13 cellular contexts compared by ENCODE assay signal in the genomic region with DNA sequence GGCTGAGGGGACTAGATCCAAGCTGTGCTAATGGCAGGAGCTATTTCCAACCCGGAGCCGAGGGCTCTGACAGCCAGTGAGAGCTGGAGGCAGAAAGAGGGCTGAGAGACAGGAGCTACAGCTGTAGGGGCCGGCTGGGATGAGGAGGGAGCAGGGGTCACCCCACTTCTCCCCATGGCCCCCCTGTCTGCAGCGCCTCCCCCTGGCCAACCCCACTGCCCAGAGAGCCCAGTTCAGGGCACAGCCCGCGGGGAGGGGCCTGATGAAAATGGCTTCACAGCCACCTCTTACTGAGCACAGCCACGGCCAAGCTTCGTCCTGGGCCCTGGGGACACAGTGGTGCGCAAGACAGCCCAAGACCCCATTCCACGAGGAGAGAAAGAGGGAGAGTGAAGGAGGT. TPM values are rescaled to one million over a fixed set of nuclear protein-coding genes. Genes with fewer than 3 reads are reported as not detected.
DNase-seq lines count a peak whose midpoint lies in the region; ATAC-seq, FAIRE-seq and TF ChIP-seq lines count a peak whose summit lies in the region.
"Had no signal": no experiment of that assay in that cellular context is flagged by ENCODE, and none has a peak within 500 bp of the region (broad histone marks: within the 10 kb centered on the region; RNA-seq: fewer than 3 reads in every experiment).

No MANE protein-coding gene starts in this region.

- no peaks in the 10 kb centered on the region for H3K36me3 Mint-ChIP-seq in activated CD4-positive, alpha-beta T cell treated with anti-CD3 and anti-CD28 coated beads for 36 hours (ENCODE audit: low read depth)
- H3K36me3 Mint-ChIP-seq in activated CD4-positive, alpha-beta T cell treated with anti-CD3 and anti-CD28 coated beads, Interleukin-2, amount 10 ng/mL, durations not matched to agents 24 days and 14 days (ENCODE audit: low read depth), result no peaks in the 10 kb centered on the region
- H3K36me3 Mint-ChIP-seq in neural crest cell (ENCODE audit: low read depth) (no peaks in the 10 kb centered on the region), nephron progenitor cell (ENCODE audit: low read depth) (no peaks in the 10 kb centered on the region)

- peak; percentile 22 for DNase-seq in activated CD4-positive, alpha-beta T cell treated with anti-CD3 and anti-CD28 coated beads for 36 hours
- DNase-seq in activated CD4-positive, alpha-beta T cell treated with anti-CD3 and anti-CD28 coated beads, Interleukin-2, amount 10 ng/mL, durations not matched to agents 24 days and 14 days, result no peak
- DNase-seq in bronchial epithelial cell (ENCODE audit: low read depth) (no peak), neural crest cell (ENCODE audit: low read depth, low spot score) (no peak), urothelium cell line (ENCODE audit: low spot score) (no peak), nephron progenitor cell (no peak), ecto neural progenitor cell (ENCODE audit: low spot score) (no peak), substantia nigra (lab: John Stamatoyannopoulos, UW) (no peak)
- DNase-seq: Kasumi-1, NCI-H2227 treated with DMSO at 0.1 percent for 48 hours, occipital lobe had no signal

- peaks cover 4% of the 10 kb centered on the region for H3K27me3 Mint-ChIP-seq in activated CD4-positive, alpha-beta T cell treated with anti-CD3 and anti-CD28 coated beads for 36 hours
- H3K27me3 Mint-ChIP-seq in activated CD4-positive, alpha-beta T cell treated with anti-CD3 and anti-CD28 coated beads, Interleukin-2, amount 10 ng/mL, durations not matched to agents 24 days and 14 days, result peaks cover 3% of the 10 kb centered on the region
- H3K27me3 Mint-ChIP-seq in neural crest cell (ENCODE audit: low read depth) (no peaks in the 10 kb centered on the region), nephron progenitor cell (ENCODE audit: low read depth, poor library complexity) (peaks cover 6% of the 10 kb centered on the region)

- TF ChIP-seq CTCF in bronchial epithelial cell (IDR thresholded peaks at IDR 0.05; ENCODE audit: insufficient read depth, low read length, severe bottlenecking) (peak; percentile 26), neural crest cell (conservative IDR thresholded peaks at IDR 0.05) (peak; percentile 19), nephron progenitor cell (IDR thresholded peaks at IDR 0.05) (no peak)

- H3K4me3 Mint-ChIP-seq in activated CD4-positive, alpha-beta T cell treated with anti-CD3 and anti-CD28 coated beads for 36 hours, result no peak overlapping the region
- H3K4me3 Mint-ChIP-seq in activated CD4-positive, alpha-beta T cell treated with anti-CD3 and anti-CD28 coated beads, Interleukin-2, amount 10 ng/mL, durations not matched to agents 24 days and 14 days, result no peak overlapping the region
- H3K4me3 Mint-ChIP-seq in neural crest cell (no peak overlapping the region), nephron progenitor cell (no peak overlapping the region)

- no peak for FAIRE-seq in bronchial epithelial cell (lab: Jason Lieb, UNC)
- peak; percentile 70 for FAIRE-seq in urothelium cell line (lab: Jason Lieb, UNC)
- FAIRE-seq: astrocyte had no signal

- peaks cover 3% of the 10 kb centered on the region for H3K4me1 Mint-ChIP-seq in activated CD4-positive, alpha-beta T cell treated with anti-CD3 and anti-CD28 coated beads for 36 hours
- peaks cover 2% of the 10 kb centered on the region for H3K4me1 Mint-ChIP-seq in activated CD4-positive, alpha-beta T cell treated with anti-CD3 and anti-CD28 coated beads, Interleukin-2, amount 10 ng/mL, durations not matched to agents 24 days and 14 days
- H3K4me1 Mint-ChIP-seq in neural crest cell (peaks cover 26% of the 10 kb centered on the region), nephron progenitor cell (peaks cover 56% of the 10 kb centered on the region)

- H3K27ac Mint-ChIP-seq in activated CD4-positive, alpha-beta T cell treated with anti-CD3 and anti-CD28 coated beads for 36 hours, result no peak overlapping the region
- no peak overlapping the region for H3K27ac Mint-ChIP-seq in activated CD4-positive, alpha-beta T cell treated with anti-CD3 and anti-CD28 coated beads, Interleukin-2, amount 10 ng/mL, durations not matched to agents 24 days and 14 days
- H3K27ac Mint-ChIP-seq in neural crest cell (ENCODE audit: unreplicated experiment), result no peak overlapping the region
- H3K27ac Mint-ChIP-seq in nephron progenitor cell, result no peak overlapping the region

- POLR2A ChIA-PET in activated CD4-positive, alpha-beta T cell treated with anti-CD3 and anti-CD28 coated beads for 36 hours (lab: Charles Lee), result no interaction called here

- CTCF ChIA-PET in activated CD4-positive, alpha-beta T cell treated with anti-CD3 and anti-CD28 coated beads for 36 hours (lab: Charles Lee), result interaction anchor here (1.0 kb wide), 1 partner anchor 106 kb away, joined by 3 read pairs; no protein-coding TSS in a partner anchor

- no peaks in the 10 kb centered on the region for H3K36me3 ChIP-seq in bronchial epithelial cell (ENCODE audit: control insufficient read depth, insufficient read depth, low read length)
- H3K36me3 ChIP-seq: HAP-1 had no signal

- no peak overlapping the region for H3K4me3 ChIP-seq in bronchial epithelial cell (ENCODE audit: low read depth, low read length)
- H3K4me3 ChIP-seq: HAP-1 had no signal

- H3K27me3 ChIP-seq in bronchial epithelial cell (ENCODE audit: control insufficient read depth, insufficient read depth, low read length), result no peaks in the 10 kb centered on the region

- H3K9me3 Mint-ChIP-seq in activated CD4-positive, alpha-beta T cell treated with anti-CD3 and anti-CD28 coated beads for 36 hours (ENCODE audit: low read depth), result no peaks in the 10 kb centered on the region
- no peaks in the 10 kb centered on the region for H3K9me3 Mint-ChIP-seq in activated CD4-positive, alpha-beta T cell treated with anti-CD3 and anti-CD28 coated beads, Interleukin-2, amount 10 ng/mL, durations not matched to agents 24 days and 14 days
- H3K9me3 Mint-ChIP-seq in neural crest cell (no peaks in the 10 kb centered on the region), nephron progenitor cell (no peaks in the 10 kb centered on the region)

- no peak for ATAC-seq in activated CD4-positive, alpha-beta T cell treated with anti-CD3 and anti-CD28 coated beads for 36 hours

- intact Hi-C loops in activated CD4-positive, alpha-beta T cell treated with anti-CD3 and anti-CD28 coated beads for 36 hours (cut with DNase I, micrococcal nuclease), result no loop called here
- intact Hi-C loops in activated CD4-positive, alpha-beta T cell treated with anti-CD3 and anti-CD28 coated beads, Interleukin-2, amount 10 ng/mL, durations not matched to agents 24 days and 14 days (cut with micrococcal nuclease), result no loop called here

- H3K27ac ChIP-seq in substantia nigra (ENCODE audit: low read depth, low read length, poor library complexity, severe bottlenecking), result no peak overlapping the region

RNA-seq across cellular contexts. Expression of a gene that starts 27.9 kb away (rescaled TPM):
- 1,000 to 10,000 TPM; 2,519 to 3,155 TPM for total RNA-seq in activated CD4-positive, alpha-beta T cell treated with anti-CD3 and anti-CD28 coated beads for 36 hours
- total RNA-seq in activated CD4-positive, alpha-beta T cell treated with anti-CD3 and anti-CD28 coated beads, Interleukin-2, amount 10 ng/mL, durations not matched to agents 24 days and 14 days, result 2,129 and 2,132 TPM in 2 replicates
- total RNA-seq in bronchial epithelial cell, result 5,727 and 8,485 TPM in 2 replicates
- 2,294 and 2,333 TPM in 2 replicates for total RNA-seq in neural crest cell

RNA-seq across cellular contexts. Expression of a gene that starts 46.7 kb away (rescaled TPM):
- 1 to 10 TPM; 2.5 to 3.4 TPM for total RNA-seq in activated CD4-positive, alpha-beta T cell treated with anti-CD3 and anti-CD28 coated beads for 36 hours
- total RNA-seq in activated CD4-positive, alpha-beta T cell treated with anti-CD3 and anti-CD28 coated beads, Interleukin-2, amount 10 ng/mL, durations not matched to agents 24 days and 14 days, result 2.2 and 2.3 TPM in 2 replicates
- total RNA-seq in bronchial epithelial cell, result 1.1 and 5.6 TPM in 2 replicates
- 0.16 and 0.80 TPM in 2 replicates for total RNA-seq in neural crest cell

RNA-seq across cellular contexts. Expression of a gene that starts 58.3 kb away (rescaled TPM):
- total RNA-seq in activated CD4-positive, alpha-beta T cell treated with anti-CD3 and anti-CD28 coated beads for 36 hours, result under 1 TPM; 0.58 to 0.89 TPM
- total RNA-seq in activated CD4-positive, alpha-beta T cell treated with anti-CD3 and anti-CD28 coated beads, Interleukin-2, amount 10 ng/mL, durations not matched to agents 24 days and 14 days, result not detected in 2 replicates
- total RNA-seq in bronchial epithelial cell (0.26 and 2.0 TPM in 2 replicates), neural crest cell (30.0 and 30.4 TPM in 2 replicates)

Comparison
In these comparisons a context has a peak if more than half of its experiments do, and no peak if none do; other contexts are left out.
1. RNA of a gene that starts 58.3 kb away (total RNA-seq): 30.0 to 30.4 TPM in neural crest cell; 0.58 to 0.89 TPM in activated CD4-positive, alpha-beta T cell treated with anti-CD3 and anti-CD28 coated beads for 36 hours, 0.26 to 2.0 TPM in bronchial epithelial cell and not detected in activated CD4-positive, alpha-beta T cell treated with anti-CD3 and anti-CD28 coated beads, Interleukin-2, amount 10 ng/mL, durations not matched to agents 24 days and 14 days; every median in the first group is over 10 times any median in the second.